ENCODE assay signal across 9 cellular contexts in the genomic region with DNA sequence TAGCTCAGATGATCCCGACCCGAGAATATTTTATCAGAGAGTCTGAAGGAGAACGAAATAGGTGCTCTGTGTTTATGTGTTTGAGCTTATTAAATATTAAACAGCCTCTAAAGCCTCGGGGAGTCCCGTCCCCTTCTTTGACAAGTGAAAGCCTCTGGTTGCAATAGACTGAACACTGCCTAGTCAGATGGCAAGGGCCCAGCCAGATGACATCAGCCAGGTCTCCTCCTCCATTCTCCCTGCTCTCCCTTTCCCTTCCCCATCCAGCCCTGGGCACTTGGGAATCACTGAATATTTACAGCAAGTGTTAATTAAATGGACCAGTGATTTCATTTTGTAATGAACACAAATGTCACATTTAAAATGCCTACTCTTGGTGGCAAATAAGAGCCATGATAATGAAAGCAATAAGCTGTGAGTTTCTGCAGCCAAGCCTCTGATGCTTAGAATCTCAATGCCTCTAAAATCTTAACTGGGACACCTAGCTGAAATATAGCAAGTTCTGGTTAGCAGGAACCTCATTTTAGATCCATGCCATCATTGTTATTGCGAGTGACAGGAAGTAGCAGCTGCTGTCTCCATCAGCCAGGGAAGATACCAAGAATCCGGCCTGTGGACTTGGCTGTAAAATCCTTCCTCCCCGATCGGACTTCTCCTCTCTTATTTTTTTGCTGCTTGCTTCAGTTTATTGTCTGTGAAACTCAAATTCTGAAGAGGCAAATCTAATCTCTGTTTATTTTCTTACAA.
DNase-seq lines count a peak whose midpoint lies in the region; ATAC-seq and TF ChIP-seq lines count a peak whose summit lies in the region.
"Had no signal": no experiment of that assay in that cellular context is flagged by ENCODE, and none has a peak within 500 bp of the region (broad histone marks: within the 10 kb centered on the region; RNA-seq: fewer than 3 reads in every experiment).

No MANE protein-coding gene starts in this region.

- intact Hi-C loops in posterior cingulate gyrus (cut with DNase I) = loop anchor here (2.0 to 10.0 kb wide), 2 partner anchors 156 to 304 kb away; no protein-coding TSS in a partner anchor

- H3K9me3 ChIP-seq in DOHH2 (ENCODE audit: control insufficient read depth, insufficient read depth, low read length) = no peaks in the 10 kb centered on the region

- ATAC-seq in SK-N-SH treated with all-trans-retinoic acid at 6 μM for 48 hours = peak; percentile 34; the same call in 2 of the 3 replicates
- ATAC-seq in HG03139 (IDR thresholded peaks at IDR 0.05; ENCODE audit: unreplicated experiment) = no peak
- ATAC-seq in GM19395 (IDR thresholded peaks at IDR 0.05; ENCODE audit: unreplicated experiment) = no peak

- H3K4me3 ChIP-seq in DOHH2 (ENCODE audit: low read length) = no peak overlapping the region

- H3K27me3 ChIP-seq in DOHH2 (ENCODE audit: control insufficient read depth, low read length) = no peaks in the 10 kb centered on the region

- peak; percentile 54 for DNase-seq in globus pallidus (ENCODE audit: low spot score)
- DNase-seq in posterior cingulate gyrus = peak in 7 of 10 donors; percentile 39 to 90 (median 68)
- DNase-seq in stimulated activated CD4-positive, alpha-beta T cell treated with anti-CD3 and anti-CD28 coated beads, Interleukin-4, amount 100 ng/mL, for 24 hours = no peak
- DNase-seq in SIG-M5 (lab: John Stamatoyannopoulos, UW) = no peak
- DNase-seq: NCI-H774 had no signal

- TF ChIP-seq CTCF in DOHH2 (IDR thresholded peaks at IDR 0.05; ENCODE audit: low read depth, low read length, poor library complexity, severe bottlenecking) = no peak

- H3K9me2 ChIP-seq in DOHH2 (replicated peaks; ENCODE audit: control insufficient read depth, low read length) = no peaks in the 10 kb centered on the region

- peak overlapping the region; percentile 29 for H3K4me2 ChIP-seq in DOHH2 (ENCODE audit: low read length)

- no peaks in the 10 kb centered on the region for H3K79me2 ChIP-seq in DOHH2 (ENCODE audit: control insufficient read depth, low read length)

- no peak overlapping the region for H3K27ac ChIP-seq in DOHH2 (ENCODE audit: low read depth, low read length)

- peaks cover 7% of the 10 kb centered on the region for H3F3A ChIP-seq in DOHH2 (ENCODE audit: control insufficient read depth, insufficient read depth)

- H3K4me1 ChIP-seq in DOHH2 (ENCODE audit: control insufficient read depth, low read length) = peaks cover 48% of the 10 kb centered on the region

- H3K36me3 ChIP-seq in DOHH2 (ENCODE audit: control insufficient read depth, low read length) = no peaks in the 10 kb centered on the region

- no peaks in the 10 kb centered on the region for H4K20me1 ChIP-seq in DOHH2 (ENCODE audit: control insufficient read depth, insufficient read depth, low read depth, low read length)

TF ChIP-seq in SK-N-SH treated with all-trans-retinoic acid at 6 μM for 48 hours, 23 proteins besides CTCF, POLR2A, EP300 and RAD21:
- TF ChIP-seq GLIS3 (CRISPR knock-in tag; IDR thresholded peaks at IDR 0.05) (no peak), ZFP3 (CRISPR knock-in tag; IDR thresholded peaks at IDR 0.05) (no peak), ZNF70 (CRISPR knock-in tag; IDR thresholded peaks at IDR 0.05) (no peak), ZNF8 (CRISPR knock-in tag; IDR thresholded peaks at IDR 0.05) (no peak), ZC3H10 (CRISPR knock-in tag; IDR thresholded peaks at IDR 0.05) (no peak), OSR1 (CRISPR knock-in tag; IDR thresholded peaks at IDR 0.05) (no peak)
- TF ChIP-seq, protein P1, sequence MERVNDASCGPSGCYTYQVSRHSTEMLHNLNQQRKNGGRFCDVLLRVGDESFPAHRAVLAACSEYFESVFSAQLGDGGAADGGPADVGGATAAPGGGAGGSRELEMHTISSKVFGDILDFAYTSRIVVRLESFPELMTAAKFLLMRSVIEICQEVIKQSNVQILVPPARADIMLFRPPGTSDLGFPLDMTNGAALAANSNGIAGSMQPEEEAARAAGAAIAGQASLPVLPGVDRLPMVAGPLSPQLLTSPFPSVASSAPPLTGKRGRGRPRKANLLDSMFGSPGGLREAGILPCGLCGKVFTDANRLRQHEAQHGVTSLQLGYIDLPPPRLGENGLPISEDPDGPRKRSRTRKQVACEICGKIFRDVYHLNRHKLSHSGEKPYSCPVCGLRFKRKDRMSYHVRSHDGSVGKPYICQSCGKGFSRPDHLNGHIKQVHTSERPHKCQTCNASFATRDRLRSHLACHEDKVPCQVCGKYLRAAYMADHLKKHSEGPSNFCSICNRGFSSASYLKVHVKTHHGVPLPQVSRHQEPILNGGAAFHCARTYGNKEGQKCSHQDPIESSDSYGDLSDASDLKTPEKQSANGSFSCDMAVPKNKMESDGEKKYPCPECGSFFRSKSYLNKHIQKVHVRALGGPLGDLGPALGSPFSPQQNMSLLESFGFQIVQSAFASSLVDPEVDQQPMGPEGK (CRISPR knock-in tag; IDR thresholded peaks at IDR 0.05; ENCODE audit: borderline replicate concordance) = no peak

Comparison
In these comparisons a context has a peak if more than half of its experiments do, and no peak if none do; other contexts are left out.
1. DNase-seq: peak in globus pallidus (single experiment) and posterior cingulate gyrus (7 of 10); none in stimulated activated CD4-positive, alpha-beta T cell treated with anti-CD3 and anti-CD28 coated beads, Interleukin-4, amount 100 ng/mL, for 24 hours (single experiment) and SIG-M5 (single experiment).